ENCODE assay signal across 9 cellular contexts in the genomic region with DNA sequence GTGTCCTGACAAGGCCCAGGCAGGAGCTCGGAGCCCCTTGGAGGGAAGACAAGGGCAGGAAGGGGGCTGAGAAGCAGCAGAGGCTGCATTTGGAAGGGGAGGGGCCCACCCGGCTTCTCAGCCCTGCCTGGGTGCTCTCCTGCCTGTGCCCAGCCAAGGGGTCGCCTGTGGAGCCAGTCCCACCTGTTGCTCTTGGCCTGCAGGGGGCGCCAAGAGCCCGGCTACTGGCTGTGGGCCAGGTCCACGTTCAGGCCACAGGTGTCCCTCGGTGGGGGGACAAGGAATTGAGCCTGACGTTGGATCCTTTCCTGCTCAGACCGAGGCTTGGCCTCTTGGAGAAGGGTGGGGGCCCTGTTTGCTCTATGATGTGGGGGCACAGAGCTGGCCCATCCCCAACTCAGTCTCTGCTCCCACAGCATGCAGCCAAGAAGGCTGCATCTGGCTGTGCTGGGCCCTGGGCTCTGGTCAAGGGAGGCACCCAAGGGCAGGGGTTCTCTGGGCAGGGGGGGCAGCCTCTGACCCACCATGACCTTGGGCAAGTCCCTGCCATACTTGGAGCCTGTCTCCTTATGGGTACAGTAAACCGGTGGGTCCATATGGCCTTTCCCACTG. TPM values are rescaled to one million over a fixed set of nuclear protein-coding genes. Genes with fewer than 3 reads are reported as not detected.
DNase-seq lines count a peak whose midpoint lies in the region; ATAC-seq and TF ChIP-seq lines count a peak whose summit lies in the region.
"Had no signal": no experiment of that assay in that cellular context is flagged by ENCODE, and none has a peak within 500 bp of the region (broad histone marks: within the 10 kb centered on the region; RNA-seq: fewer than 3 reads in every experiment).

No MANE protein-coding gene starts in this region.

- peak; percentile 57 for TF ChIP-seq CTCF in fibroblast of the aortic adventitia (IDR thresholded peaks at IDR 0.05; ENCODE audit: insufficient read depth, low read length)

- no peaks in the 10 kb centered on the region for H3K36me3 ChIP-seq in skeletal muscle satellite cell (ENCODE audit: insufficient read depth, low read length)
- H3K36me3 ChIP-seq: BLaER1 treated with 17β-estradiol and CSF1 and Interleukin-3, amounts not matched to agents 10 nM and 100 nM had no signal

- peaks cover 10% of the 10 kb centered on the region for H3K27me3 ChIP-seq in skeletal muscle satellite cell (ENCODE audit: control insufficient read depth, insufficient read depth, low read length)
- H3K27me3 ChIP-seq: BLaER1 treated with 17β-estradiol and CSF1 and Interleukin-3, amounts not matched to agents 10 nM and 100 nM had no signal

- H3K9me3 ChIP-seq in skeletal muscle satellite cell (replicated peaks; ENCODE audit: low read length), result no peaks in the 10 kb centered on the region
- H3K9me3 ChIP-seq: BLaER1 treated with 17β-estradiol and CSF1 and Interleukin-3, amounts not matched to agents 10 nM and 100 nM had no signal

- ATAC-seq in GM18867 (IDR thresholded peaks at IDR 0.05; ENCODE audit: unreplicated experiment), result no peak

- H3K4me2 ChIP-seq in skeletal muscle satellite cell (ENCODE audit: low read length), result peak overlapping the region; percentile 51
- H3K4me2 ChIP-seq: BLaER1 treated with 17β-estradiol and CSF1 and Interleukin-3, amounts not matched to agents 10 nM and 100 nM had no signal

- peaks cover 16% of the 10 kb centered on the region for H3K4me1 ChIP-seq in skeletal muscle satellite cell (ENCODE audit: control insufficient read depth, insufficient read depth, low read length)

- H3K9ac ChIP-seq in skeletal muscle satellite cell (ENCODE audit: low read depth, low read length), result no peak overlapping the region
- H3K9ac ChIP-seq: BLaER1 treated with 17β-estradiol and CSF1 and Interleukin-3, amounts not matched to agents 10 nM and 100 nM had no signal

- H3K4me3 ChIP-seq in fibroblast of the aortic adventitia (ENCODE audit: low read depth, low read length), result no peak overlapping the region
- no peak overlapping the region for H3K4me3 ChIP-seq in skeletal muscle satellite cell (ENCODE audit: low read length)
- H3K4me3 ChIP-seq: BLaER1 treated with 17β-estradiol and CSF1 and Interleukin-3, amounts not matched to agents 10 nM and 100 nM had no signal

- peak; percentile 71 for DNase-seq in NCI-H510A treated with DMSO at 0.1 percent for 48 hours (lab: John Stamatoyannopoulos, UW)
- DNase-seq in NCI-H510A (lab: John Stamatoyannopoulos, UW), result no peak
- DNase-seq in NCI-H69 (lab: John Stamatoyannopoulos, UW), result peak; percentile 77
- DNase-seq in activated T-cell treated with anti-CD3 and anti-CD28 coated beads for 4 hours, result peak; percentile 25
- DNase-seq in fibroblast of the aortic adventitia (ENCODE audit: low read depth), result no peak
- no peak for DNase-seq in Ammon's horn (ENCODE audit: low spot score)

RNA-seq across cellular contexts. Expression of gene WNT4, which starts 10.9 kb away (rescaled TPM):
- under 0.01 TPM in 1 of 2 replicates, not detected in the other for total RNA-seq in fibroblast of the aortic adventitia (ENCODE audit: low replicate concordance)
- total RNA-seq in skeletal muscle satellite cell (2012; rRNA removed), result not detected in 2 replicates

Comparison
In these comparisons a context has a peak if more than half of its experiments do, and no peak if none do; other contexts are left out.
1. DNase-seq: peak in NCI-H510A treated with DMSO at 0.1 percent for 48 hours (single experiment), NCI-H69 (single experiment) and activated T-cell treated with anti-CD3 and anti-CD28 coated beads for 4 hours (single experiment); none in NCI-H510A (single experiment), fibroblast of the aortic adventitia (single experiment) and Ammon's horn (single experiment).